1 cellular context compared by ENCODE assay signal in the genomic region with DNA sequence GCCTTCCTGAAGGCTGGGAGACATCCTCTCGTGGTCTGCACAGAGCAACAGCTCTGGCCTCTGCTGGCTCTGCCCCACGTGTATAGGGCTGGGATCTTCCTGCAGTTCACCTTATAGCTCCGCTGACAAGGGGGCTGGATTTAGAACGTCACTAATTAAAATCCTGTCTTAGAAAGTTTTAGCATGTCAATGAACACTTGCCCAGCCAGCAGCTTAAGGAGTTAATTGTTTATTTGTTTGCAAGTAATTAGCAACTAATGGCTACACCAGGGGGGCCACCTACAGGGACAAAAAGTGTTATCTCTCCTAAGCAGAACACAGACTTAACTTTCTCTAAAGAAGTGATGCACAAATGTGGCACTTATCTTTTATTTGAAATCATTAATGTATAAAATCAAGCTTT.
TF ChIP-seq lines count a peak whose summit lies in the region.

A gene (minus strand): TSS at position 84 of the 403 bp plus-strand sequence. CDS start 60 bp downstream, at position 24.

TF ChIP-seq in GM23338, 12 proteins besides CTCF, POLR2A, EP300 and RAD21 (continued from another document):
- TF ChIP-seq, protein P1, sequence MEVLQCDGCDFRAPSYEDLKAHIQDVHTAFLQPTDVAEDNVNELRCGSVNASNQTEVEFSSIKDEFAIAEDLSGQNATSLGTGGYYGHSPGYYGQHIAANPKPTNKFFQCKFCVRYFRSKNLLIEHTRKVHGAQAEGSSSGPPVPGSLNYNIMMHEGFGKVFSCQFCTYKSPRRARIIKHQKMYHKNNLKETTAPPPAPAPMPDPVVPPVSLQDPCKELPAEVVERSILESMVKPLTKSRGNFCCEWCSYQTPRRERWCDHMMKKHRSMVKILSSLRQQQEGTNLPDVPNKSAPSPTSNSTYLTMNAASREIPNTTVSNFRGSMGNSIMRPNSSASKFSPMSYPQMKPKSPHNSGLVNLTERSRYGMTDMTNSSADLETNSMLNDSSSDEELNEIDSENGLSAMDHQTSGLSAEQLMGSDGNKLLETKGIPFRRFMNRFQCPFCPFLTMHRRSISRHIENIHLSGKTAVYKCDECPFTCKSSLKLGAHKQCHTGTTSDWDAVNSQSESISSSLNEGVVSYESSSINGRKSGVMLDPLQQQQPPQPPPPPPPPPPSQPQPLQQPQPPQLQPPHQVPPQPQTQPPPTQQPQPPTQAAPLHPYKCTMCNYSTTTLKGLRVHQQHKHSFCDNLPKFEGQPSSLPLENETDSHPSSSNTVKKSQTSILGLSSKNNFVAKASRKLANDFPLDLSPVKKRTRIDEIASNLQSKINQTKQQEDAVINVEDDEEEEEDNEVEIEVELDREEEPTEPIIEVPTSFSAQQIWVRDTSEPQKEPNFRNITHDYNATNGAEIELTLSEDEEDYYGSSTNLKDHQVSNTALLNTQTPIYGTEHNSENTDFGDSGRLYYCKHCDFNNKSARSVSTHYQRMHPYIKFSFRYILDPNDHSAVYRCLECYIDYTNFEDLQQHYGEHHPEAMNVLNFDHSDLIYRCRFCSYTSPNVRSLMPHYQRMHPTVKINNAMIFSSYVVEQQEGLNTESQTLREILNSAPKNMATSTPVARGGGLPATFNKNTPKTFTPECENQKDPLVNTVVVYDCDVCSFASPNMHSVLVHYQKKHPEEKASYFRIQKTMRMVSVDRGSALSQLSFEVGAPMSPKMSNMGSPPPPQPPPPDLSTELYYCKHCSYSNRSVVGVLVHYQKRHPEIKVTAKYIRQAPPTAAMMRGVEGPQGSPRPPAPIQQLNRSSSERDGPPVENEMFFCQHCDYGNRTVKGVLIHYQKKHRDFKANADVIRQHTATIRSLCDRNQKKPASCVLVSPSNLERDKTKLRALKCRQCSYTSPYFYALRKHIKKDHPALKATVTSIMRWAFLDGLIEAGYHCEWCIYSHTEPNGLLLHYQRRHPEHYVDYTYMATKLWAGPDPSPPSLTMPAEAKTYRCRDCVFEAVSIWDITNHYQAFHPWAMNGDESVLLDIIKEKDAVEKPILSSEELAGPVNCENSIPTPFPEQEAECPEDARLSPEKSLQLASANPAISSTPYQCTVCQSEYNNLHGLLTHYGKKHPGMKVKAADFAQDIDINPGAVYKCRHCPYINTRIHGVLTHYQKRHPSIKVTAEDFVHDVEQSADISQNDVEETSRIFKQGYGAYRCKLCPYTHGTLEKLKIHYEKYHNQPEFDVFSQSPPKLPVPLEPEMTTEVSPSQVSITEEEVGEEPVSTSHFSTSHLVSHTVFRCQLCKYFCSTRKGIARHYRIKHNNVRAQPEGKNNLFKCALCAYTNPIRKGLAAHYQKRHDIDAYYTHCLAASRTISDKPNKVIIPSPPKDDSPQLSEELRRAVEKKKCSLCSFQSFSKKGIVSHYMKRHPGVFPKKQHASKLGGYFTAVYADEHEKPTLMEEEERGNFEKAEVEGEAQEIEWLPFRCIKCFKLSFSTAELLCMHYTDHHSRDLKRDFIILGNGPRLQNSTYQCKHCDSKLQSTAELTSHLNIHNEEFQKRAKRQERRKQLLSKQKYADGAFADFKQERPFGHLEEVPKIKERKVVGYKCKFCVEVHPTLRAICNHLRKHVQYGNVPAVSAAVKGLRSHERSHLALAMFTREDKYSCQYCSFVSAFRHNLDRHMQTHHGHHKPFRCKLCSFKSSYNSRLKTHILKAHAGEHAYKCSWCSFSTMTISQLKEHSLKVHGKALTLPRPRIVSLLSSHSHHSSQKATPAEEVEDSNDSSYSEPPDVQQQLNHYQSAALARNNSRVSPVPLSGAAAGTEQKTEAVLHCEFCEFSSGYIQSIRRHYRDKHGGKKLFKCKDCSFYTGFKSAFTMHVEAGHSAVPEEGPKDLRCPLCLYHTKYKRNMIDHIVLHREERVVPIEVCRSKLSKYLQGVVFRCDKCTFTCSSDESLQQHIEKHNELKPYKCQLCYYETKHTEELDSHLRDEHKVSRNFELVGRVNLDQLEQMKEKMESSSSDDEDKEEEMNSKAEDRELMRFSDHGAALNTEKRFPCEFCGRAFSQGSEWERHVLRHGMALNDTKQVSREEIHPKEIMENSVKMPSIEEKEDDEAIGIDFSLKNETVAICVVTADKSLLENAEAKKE (CRISPR knock-in tag; IDR thresholded peaks at IDR 0.05) = 0 out of 2 replicates have a peak, but pooled peaks have one; percentile 27
- TF ChIP-seq CREB1 (CRISPR knock-in tag; IDR thresholded peaks at IDR 0.05; ENCODE audit: low read depth) = peak; percentile 82
